In genomic region chr11:95675585-95675984, GRCh38 we compare ENCODE assay signal across 18 cellular contexts.
"Had no signal": no experiment of that assay in that cellular context is flagged by ENCODE, and none has a peak within 500 bp of the region (broad histone marks: within the 10 kb centered on the region; RNA-seq: fewer than 3 reads in every experiment).

No MANE protein-coding gene starts in this region.

- H3K27me3 ChIP-seq: dorsolateral prefrontal cortex, hepatocyte, neutrophil, pancreas, tibial artery had no signal

- H3K9me3 ChIP-seq: lower lobe of right lung, neutrophil, pancreas, tibial artery had no signal

- H3K36me3 Mint-ChIP-seq: natural killer cell had no signal

- H3K4me2 ChIP-seq: hepatocyte, smooth muscle cell had no signal

- H3K27me3 Mint-ChIP-seq: stimulated activated naive B cell treated with anti-CD40 and anti-IgM and Interleukin-4, amounts not matched to agents 10 μg/mL and 1 μg/mL and 100 μg/mL, for 72 hours had no signal

- H3K27ac Mint-ChIP-seq: natural killer cell; stimulated activated naive B cell treated with anti-CD40 and anti-IgM and Interleukin-4, amounts not matched to agents 10 μg/mL and 1 μg/mL and 100 μg/mL, for 72 hours; T-helper 1 cell treated with Interleukin-12 subunit alpha and Interleukin-12 subunit beta and Interleukin-4 antibody, amounts not matched to agents 30 μg/mL and 1 μg/mL, for 36 hours had no signal

- H3K4me3 ChIP-seq: dorsolateral prefrontal cortex, hepatocyte, lower lobe of right lung, pancreas, smooth muscle cell, tibial artery had no signal

- DNase-seq: activated effector memory CD4-positive, alpha-beta T cell treated with Interleukin-2 at 50 U/mL for 16 hours; activated T-cell treated with anti-CD3 and anti-CD28 coated beads for 4 hours; amygdala; caudate nucleus; dorsolateral prefrontal cortex; lower lobe of right lung; natural killer cell; pancreas; SIG-M5; stimulated activated CD4-positive, alpha-beta T cell treated with anti-CD3 and anti-CD28 coated beads, Interleukin-4, amount 100 ng/mL, for 24 hours; stimulated activated naive B cell treated with anti-CD40 and anti-IgM and Interleukin-4, amounts not matched to agents 10 μg/mL and 1 μg/mL and 100 μg/mL, for 72 hours; substantia nigra; tibial artery had no signal

- H3K79me2 ChIP-seq: hepatocyte had no signal

- H3K4me1 Mint-ChIP-seq: natural killer cell had no signal

- H3K9me3 Mint-ChIP-seq: natural killer cell had no signal

- H2AFZ ChIP-seq: hepatocyte had no signal

- H3K36me3 ChIP-seq: lower lobe of right lung, neutrophil, pancreas, tibial artery had no signal

- H3K27ac ChIP-seq: dorsolateral prefrontal cortex, hepatocyte, lower lobe of right lung, neutrophil, pancreas, tibial artery had no signal

- ATAC-seq: lower lobe of right lung, natural killer cell, pancreas, sciatic nerve had no signal

- H3K4me3 Mint-ChIP-seq: natural killer cell; stimulated activated naive B cell treated with anti-CD40 and anti-IgM and Interleukin-4, amounts not matched to agents 10 μg/mL and 1 μg/mL and 100 μg/mL, for 72 hours; T-helper 1 cell treated with Interleukin-12 subunit alpha and Interleukin-12 subunit beta and Interleukin-4 antibody, amounts not matched to agents 30 μg/mL and 1 μg/mL, for 36 hours had no signal
